ENCODE assay signal across 1 cellular context in the genomic region with DNA sequence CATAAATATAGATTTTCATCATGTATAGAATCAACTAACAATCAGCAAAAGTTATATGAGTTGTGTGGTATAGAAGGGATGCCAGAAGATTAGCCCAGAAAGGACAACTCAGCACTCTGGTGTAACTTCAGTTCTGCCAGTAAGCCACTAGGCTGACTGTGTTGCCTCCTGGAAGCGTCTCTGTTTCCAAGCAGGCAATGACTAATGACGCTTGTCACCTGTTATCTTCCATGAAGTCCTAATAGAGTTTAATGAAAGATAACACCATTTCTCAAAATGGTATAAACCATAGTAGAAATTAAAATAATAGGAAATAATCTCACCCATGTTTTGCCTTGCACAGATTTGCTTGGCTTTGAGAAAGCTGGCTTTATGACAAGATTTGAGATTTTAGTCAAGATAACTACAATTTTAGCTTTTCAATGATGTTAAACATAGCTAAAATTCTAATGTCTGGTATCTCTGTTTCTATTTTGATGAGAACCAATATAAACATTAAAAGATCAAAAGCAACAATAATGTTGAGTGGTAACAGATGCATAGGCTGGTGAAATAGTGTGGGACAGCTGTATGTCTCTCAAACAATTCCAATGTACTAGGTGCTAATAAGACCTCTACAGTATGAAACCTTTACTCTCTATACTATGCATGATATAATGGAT.
TF ChIP-seq lines count a peak whose summit lies in the region.

No MANE protein-coding gene starts in this region.

TF ChIP-seq in GM23338, 12 proteins besides CTCF, POLR2A, EP300 and RAD21 (continued from another document):
- no peak for TF ChIP-seq ETS1 (IDR thresholded peaks at IDR 0.05)
